ENCODE assay signal across 8 cellular contexts in the genomic region with DNA sequence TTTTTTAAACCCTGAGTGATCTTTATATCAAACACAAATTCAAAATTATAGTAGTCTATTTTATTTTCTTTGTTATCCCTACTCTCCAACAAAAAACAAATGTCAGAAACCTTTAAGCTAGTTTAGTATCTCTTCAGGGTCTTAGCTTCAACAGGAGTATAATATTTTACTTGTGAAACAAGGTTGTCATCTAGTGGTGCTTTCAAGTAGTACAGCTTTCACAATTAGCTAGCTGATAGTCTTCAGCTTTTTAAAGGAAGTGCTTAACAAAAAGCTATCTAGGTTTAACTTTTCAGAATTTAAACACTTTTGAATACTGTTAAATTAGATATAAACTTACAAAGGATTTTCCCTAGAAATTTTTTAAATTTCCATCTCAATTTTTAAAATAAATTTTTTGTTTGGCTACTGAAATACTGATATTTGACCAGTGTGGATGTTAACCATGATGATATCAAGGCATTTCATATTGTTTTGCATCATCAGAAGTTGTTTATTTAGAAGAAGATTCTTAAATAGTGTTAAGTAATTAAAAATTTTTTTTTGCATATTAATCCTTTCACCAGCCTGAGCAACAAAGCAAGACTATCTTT. TPM values are rescaled to one million over a fixed set of nuclear protein-coding genes. Genes with fewer than 3 reads are reported as not detected.
DNase-seq lines count a peak whose midpoint lies in the region; ATAC-seq, FAIRE-seq and TF ChIP-seq lines count a peak whose summit lies in the region.

No MANE protein-coding gene starts in this region.

- ATAC-seq in GM21423 (IDR thresholded peaks at IDR 0.05; ENCODE audit: unreplicated experiment), result peak; percentile 67
- ATAC-seq in HG03571 (IDR thresholded peaks at IDR 0.05; ENCODE audit: unreplicated experiment), result peak; percentile 78
- peak; percentile 80 for ATAC-seq in HepG2
- ATAC-seq in upper lobe of left lung (ENCODE audit: low FRiP score in 2 of 2), result peak in 1 of 2 donors; percentile 86

- POLR2A ChIA-PET in HepG2 (lab: Yijun Ruan, JAX), result interaction anchor here (0.8 kb wide), 1 partner anchor 35 kb away, joined by 3 read pairs; a partner anchor contains a TSS

- no peak for TF ChIP-seq POLR2A in HepG2 (IDR thresholded peaks at IDR 0.05; ENCODE audit: insufficient read depth in 1 of 2, low read depth in 2 of 2, low read length in 2 of 2)
- TF ChIP-seq POLR2A in upper lobe of left lung (IDR thresholded peaks at IDR 0.05), result no peak

- H3K27ac ChIP-seq in HepG2 (ENCODE audit: extremely low read length, insufficient read depth, low read length) (no peak overlapping the region), upper lobe of left lung (no peak overlapping the region)

- DNase-seq in GM04504 (ENCODE audit: low read depth), result peak; percentile 20
- peak; percentile 75 for DNase-seq in NOMO-1 treated with DMSO at 0.1 percent for 48 hours (lab: John Stamatoyannopoulos, UW; ENCODE audit: unreplicated experiment)
- DNase-seq in cerebellar cortex (ENCODE audit: low spot score), result peak; percentile 76
- peak; percentile 47 for DNase-seq in HepG2 (ENCODE audit: low spot score)
- DNase-seq in upper lobe of left lung, result no peak
- DNase-seq in activated naive CD4-positive, alpha-beta T cell treated with anti-CD3 and anti-CD28 coated beads, Interleukin-2, amount 10 ng/mL, durations not matched to agents 7 days and 5 days, result no peak

- TF ChIP-seq CTCF in HepG2 (CRISPR knock-in tag; IDR thresholded peaks at IDR 0.05) (peak; percentile 72), upper lobe of left lung (IDR thresholded peaks at IDR 0.05) (peak; percentile 72 to 91 (median 86))

- no peak overlapping the region for H3K9ac ChIP-seq in HepG2 (ENCODE audit: insufficient read depth, low read depth, low read length)

- H3K4me3 ChIP-seq in HepG2 (replicated peaks in 1 of 3; ENCODE audit: insufficient read depth in 1 of 3, low read depth in 2 of 3, low read length in 3 of 3), result no peak overlapping the region
- no peak overlapping the region for H3K4me3 ChIP-seq in upper lobe of left lung

- peaks cover 14% of the 10 kb centered on the region for H3K4me1 Mint-ChIP-seq in activated naive CD4-positive, alpha-beta T cell treated with anti-CD3 and anti-CD28 coated beads, Interleukin-2, amount 10 ng/mL, durations not matched to agents 7 days and 5 days

- no peaks in the 10 kb centered on the region for H3K27me3 Mint-ChIP-seq in activated naive CD4-positive, alpha-beta T cell treated with anti-CD3 and anti-CD28 coated beads, Interleukin-2, amount 10 ng/mL, durations not matched to agents 7 days and 5 days

- H3K27me3 ChIP-seq in HepG2 (ENCODE audit: control insufficient read depth in 1 of 2, insufficient read depth in 2 of 2, low read length in 2 of 2) (no peaks in the 10 kb centered on the region), upper lobe of left lung (no peaks in the 10 kb centered on the region)

- TF ChIP-seq EP300 in HepG2 (IDR thresholded peaks at IDR 0.05; ENCODE audit: low read depth in 2 of 2, low read length in 2 of 2) (no peak), HepG2 (CRISPR knock-in tag; IDR thresholded peaks at IDR 0.05; ENCODE audit: borderline replicate concordance) (no peak), upper lobe of left lung (IDR thresholded peaks at IDR 0.05) (no peak)

- H2AFZ ChIP-seq in HepG2 (ENCODE audit: low read length), result no peak overlapping the region

- no peak overlapping the region for H3K4me2 ChIP-seq in HepG2 (ENCODE audit: low read depth, low read length)

- peak; percentile 58; the same call in 1 of the 2 replicates for TF ChIP-seq RAD21 in HepG2 (CRISPR knock-in tag; IDR thresholded peaks at IDR 0.05)

- H3K79me2 ChIP-seq in HepG2 (ENCODE audit: insufficient read depth, low read length), result no peaks in the 10 kb centered on the region

- no peak overlapping the region for H3K27ac Mint-ChIP-seq in activated naive CD4-positive, alpha-beta T cell treated with anti-CD3 and anti-CD28 coated beads, Interleukin-2, amount 10 ng/mL, durations not matched to agents 7 days and 5 days

- intact Hi-C loops in HepG2 (cut with micrococcal nuclease; ENCODE audit: unreplicated experiment), result loop anchor here (5.0 to 10.0 kb wide), 2 partner anchors 749 to 1036 kb away; no protein-coding TSS in a partner anchor

- BruUV-seq in HepG2 (replicated peaks; lab: Mats Ljungman, UMichigan), result no TSS peak

- H4K20me1 ChIP-seq in HepG2 (ENCODE audit: insufficient read depth, low read length), result no peaks in the 10 kb centered on the region

- H3K36me3 ChIP-seq in HepG2 (replicated peaks in 1 of 2; ENCODE audit: control insufficient read depth in 1 of 2, insufficient read depth in 2 of 2, low read length in 2 of 2) (no peaks in the 10 kb centered on the region), upper lobe of left lung (no peaks in the 10 kb centered on the region)

- no peak overlapping the region for H3K4me3 Mint-ChIP-seq in activated naive CD4-positive, alpha-beta T cell treated with anti-CD3 and anti-CD28 coated beads, Interleukin-2, amount 10 ng/mL, durations not matched to agents 7 days and 5 days

- no peaks in the 10 kb centered on the region for H3K4me1 ChIP-seq in HepG2 (ENCODE audit: insufficient read depth, low read length)
- H3K4me1 ChIP-seq in upper lobe of left lung, result no peaks in the 10 kb centered on the region

- FAIRE-seq in HepG2 (lab: Jason Lieb, UNC), result peak; percentile 12

- H3K36me3 Mint-ChIP-seq in activated naive CD4-positive, alpha-beta T cell treated with anti-CD3 and anti-CD28 coated beads, Interleukin-2, amount 10 ng/mL, durations not matched to agents 7 days and 5 days, result no peaks in the 10 kb centered on the region

- CTCF ChIA-PET in HepG2 (lab: Yijun Ruan, JAX; ENCODE audit: low intra/inter-chr PET ratio, low total read pairs), result interaction anchor here (0.9 to 1.5 kb wide), 4 partner anchors 42 to 752 kb away, joined by 3 to 5 read pairs (median 3); no protein-coding TSS in a partner anchor
- CTCF ChIA-PET in activated naive CD4-positive, alpha-beta T cell treated with anti-CD3 and anti-CD28 coated beads, Interleukin-2, amount 10 ng/mL, durations not matched to agents 7 days and 5 days (lab: Charles Lee), result interaction anchor here (0.6 to 1.4 kb wide), 12 partner anchors 16 to 1040 kb away, joined by 3 to 8 read pairs (median 3); a partner anchor contains a TSS

- no peaks in the 10 kb centered on the region for H3K9me3 ChIP-seq in HepG2 (ENCODE audit: low read length)
- H3K9me3 ChIP-seq in upper lobe of left lung, result no peaks in the 10 kb centered on the region

- in situ Hi-C loops in HepG2 (cut with HindIII; ENCODE audit: extremely low pct_ligation_motif_present, low pct_unique_long_range_greater_than_20kb), result no loop called here

- H3K9me3 Mint-ChIP-seq in activated naive CD4-positive, alpha-beta T cell treated with anti-CD3 and anti-CD28 coated beads, Interleukin-2, amount 10 ng/mL, durations not matched to agents 7 days and 5 days, result peaks cover 3% of the 10 kb centered on the region

TF ChIP-seq in HepG2, 621 proteins besides CTCF, POLR2A, EP300 and RAD21:
- TF ChIP-seq, protein P1, sequence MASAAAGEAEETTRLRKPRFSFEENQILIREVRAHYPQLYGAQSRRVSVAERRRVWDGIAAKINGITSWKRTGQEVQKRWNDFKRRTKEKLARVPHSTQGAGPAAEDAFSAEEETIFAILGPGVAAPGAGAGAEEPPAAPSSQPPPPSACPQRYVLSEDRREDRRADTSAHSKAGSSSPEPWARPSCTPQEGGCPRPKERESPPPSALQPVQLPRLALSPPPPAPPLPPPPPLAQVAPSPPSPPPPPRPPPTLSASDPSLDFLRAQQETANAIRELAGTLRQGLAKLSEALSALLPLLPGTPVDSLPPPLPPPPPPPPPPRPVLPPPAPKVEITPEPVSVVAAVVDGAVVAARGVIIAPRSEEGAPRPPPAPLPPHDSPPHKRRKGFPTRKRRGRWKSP (CRISPR knock-in tag; IDR thresholded peaks at IDR 0.05), result no peak
- TF ChIP-seq STAG1 (CRISPR knock-in tag; IDR thresholded peaks at IDR 0.05) (peak; percentile 80), KLF15 (CRISPR knock-in tag; IDR thresholded peaks at IDR 0.05; ENCODE audit: borderline replicate concordance) (no peak), SMC3 (IDR thresholded peaks at IDR 0.05; ENCODE audit: low read length) (peak; percentile 58), ELF3 (CRISPR knock-in tag; IDR thresholded peaks at IDR 0.05) (peak; percentile 21; the same call in 1 of the 2 replicates)
TF ChIP-seq in HepG2: peak in this region for 3.

RNA-seq across cellular contexts. Expression of a gene that starts 34.2 kb away (rescaled TPM):
- total RNA-seq in HepG2 (2016; rRNA removed; fragmentation: Illumina TruSeq; extraction: Trizol), result 11.8 and 13.3 TPM in 2 replicates
- total RNA-seq in HepG2 (2016; cell fraction: cytosol; rRNA removed; fragmentation: Illumina TruSeq; extraction: Trizol; ENCODE audit: low read depth), result 57.8 and 58.7 TPM in 2 replicates
- total RNA-seq in HepG2 (2016; cell fraction: insoluble cytoplasmic fraction; rRNA removed; fragmentation: Illumina TruSeq; extraction: Trizol), result 12.1 and 12.2 TPM in 2 replicates
- total RNA-seq in HepG2 (2016; cell fraction: membrane; rRNA removed; fragmentation: Illumina TruSeq; extraction: Trizol), result 19.8 and 23.5 TPM in 2 replicates
- total RNA-seq in HepG2 (2016; cell fraction: nucleus; rRNA removed; fragmentation: Illumina TruSeq; extraction: Trizol), result 17.1 and 18.3 TPM in 2 replicates
- 3.7 and 4.7 TPM in 2 replicates for polyA plus RNA-seq in HepG2 (2011; rRNA removed)
- polyA plus RNA-seq in HepG2 (2011; cell fraction: cytosol; rRNA removed), result 1.4 and 2.2 TPM in 2 replicates
- polyA plus RNA-seq in HepG2 (2011; cell fraction: nucleus; rRNA removed), result 3.0 and 3.3 TPM in 2 replicates
- polyA plus RNA-seq in HepG2 (2012), result 6.5 and 8.0 TPM in 2 replicates
- 2.8 and 3.0 TPM in 2 replicates for polyA plus RNA-seq in HepG2 (2016; cell fraction: cytosol; fragmentation: Illumina TruSeq; extraction: Trizol; ENCODE audit: low read depth)
- 11.3 and 12.0 TPM in 2 replicates for polyA plus RNA-seq in HepG2 (2016; cell fraction: insoluble cytoplasmic fraction; fragmentation: Illumina TruSeq; extraction: Trizol; ENCODE audit: low read depth)
- 5.6 and 6.7 TPM in 2 replicates for polyA plus RNA-seq in HepG2 (2016; cell fraction: membrane; fragmentation: Illumina TruSeq; extraction: Trizol; ENCODE audit: low read depth)
- polyA plus RNA-seq in HepG2 (2016; cell fraction: nucleus; fragmentation: Illumina TruSeq; extraction: Trizol; ENCODE audit: insufficient read depth, low read depth), result 7.9 and 9.5 TPM in 2 replicates
- polyA minus RNA-seq in HepG2 (2011; rRNA and poly(A)+ RNA removed; ENCODE audit: low replicate concordance), result 2.0 and 9.4 TPM in 2 replicates
- 9.1 and 10.1 TPM in 2 replicates for polyA minus RNA-seq in HepG2 (2011; cell fraction: cytosol; rRNA and poly(A)+ RNA removed)
- 30.9 and 31.6 TPM in 2 replicates for polyA minus RNA-seq in HepG2 (2011; cell fraction: nucleus; rRNA and poly(A)+ RNA removed)
- 10 to 100 TPM; 16.0 to 56.4 (median 25.8) TPM for total RNA-seq in upper lobe of left lung

Comparison
In these comparisons a context has a peak if more than half of its experiments do, and no peak if none do; other contexts are left out.
1. DNase-seq: peak in GM04504 (single experiment), NOMO-1 treated with DMSO at 0.1 percent for 48 hours (single experiment), cerebellar cortex (single experiment) and HepG2 (single experiment); none in upper lobe of left lung (0 of 2) and activated naive CD4-positive, alpha-beta T cell treated with anti-CD3 and anti-CD28 coated beads, Interleukin-2, amount 10 ng/mL, durations not matched to agents 7 days and 5 days (single experiment).